In the genomic region with DNA sequence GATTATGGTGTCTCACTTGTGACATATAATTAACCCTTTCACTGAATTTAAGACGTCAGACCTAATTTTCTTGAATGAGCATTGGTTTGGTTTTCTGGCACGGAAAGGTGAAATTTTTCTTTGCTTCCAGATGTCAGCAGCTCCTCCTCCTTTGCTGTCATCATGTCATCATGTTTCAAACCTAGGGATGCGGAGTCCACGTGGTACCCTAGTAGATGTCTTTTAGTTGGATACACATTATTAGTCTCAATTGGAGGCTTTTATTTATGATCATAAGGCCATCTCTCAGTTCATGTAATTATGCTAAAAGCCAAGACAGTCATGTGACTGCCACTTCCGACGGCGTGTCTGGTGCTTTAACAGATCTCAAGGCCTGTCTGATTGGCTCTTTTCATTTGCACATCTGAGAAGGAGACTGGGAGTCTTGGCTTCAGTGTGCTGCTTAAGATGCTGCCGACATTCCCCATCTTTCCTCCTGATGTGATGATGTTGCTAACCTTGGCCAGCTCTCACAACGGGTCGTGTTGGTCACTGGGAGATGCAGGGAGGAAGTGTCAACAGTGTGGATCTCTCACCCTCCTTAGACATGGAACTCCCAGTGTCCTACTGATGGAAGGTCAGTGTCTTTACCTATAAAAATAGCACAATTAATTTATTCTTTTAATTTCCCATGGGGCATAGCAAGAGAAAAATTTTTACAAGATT, we compare ENCODE assay signal across 31 cellular contexts. TPM values are rescaled to one million over a fixed set of nuclear protein-coding genes. Genes with fewer than 3 reads are reported as not detected.
"Had no signal": no experiment of that assay in that cellular context is flagged by ENCODE, and none has a peak within 500 bp of the region (broad histone marks: within the 10 kb centered on the region; RNA-seq: fewer than 3 reads in every experiment).

No MANE protein-coding gene starts in this region.

- ATAC-seq: naive thymus-derived CD8-positive, alpha-beta T cell; natural killer cell treated with Interleukin-12 subunit alpha and Interleukin-12 subunit beta and Interleukin-15 and Interleukin-18, amount 100 ng/mL, for 72 hours; pancreas; psoas muscle; right cardiac atrium; sciatic nerve; stimulated activated memory B cell treated with anti-CD40 and anti-IgM and Interleukin-4, amounts not matched to agents 10 μg/mL and 1 μg/mL and 100 μg/mL, for 72 hours; stimulated activated naive CD8-positive, alpha-beta T cell treated with anti-CD3 and anti-CD28 coated beads, Interleukin-15, Interleukin-2, amounts not matched to agents 100 U/mL and 50 U/mL, for 24 hours had no signal

- H3K27ac ChIP-seq: neural progenitor cell, pancreas, psoas muscle, skin epidermis, spleen, stomach, thoracic aorta, thyroid gland, tibial nerve, upper lobe of left lung, vagina had no signal

- H3K4me3 Mint-ChIP-seq: naive B cell; naive thymus-derived CD8-positive, alpha-beta T cell; natural killer cell treated with Interleukin-12 subunit alpha and Interleukin-12 subunit beta and Interleukin-15 and Interleukin-18, amount 100 ng/mL, for 72 hours; nephron progenitor cell; neural progenitor cell; stimulated activated memory B cell treated with anti-CD40 and anti-IgM and Interleukin-4, amounts not matched to agents 10 μg/mL and 1 μg/mL and 100 μg/mL, for 72 hours had no signal

- H3K4me1 Mint-ChIP-seq: neural progenitor cell had no signal

- H3K36me3 Mint-ChIP-seq: naive B cell; naive thymus-derived CD8-positive, alpha-beta T cell; natural killer cell treated with Interleukin-12 subunit alpha and Interleukin-12 subunit beta and Interleukin-15 and Interleukin-18, amount 100 ng/mL, for 72 hours; neural progenitor cell; stimulated activated memory B cell treated with anti-CD40 and anti-IgM and Interleukin-4, amounts not matched to agents 10 μg/mL and 1 μg/mL and 100 μg/mL, for 72 hours had no signal

- FAIRE-seq: pancreas, urothelium cell line had no signal

- H3K9me3 ChIP-seq: pancreas, thyroid gland, tibial nerve, upper lobe of left lung, vagina had no signal

- H3K9me3 Mint-ChIP-seq: natural killer cell treated with Interleukin-12 subunit alpha and Interleukin-12 subunit beta and Interleukin-15 and Interleukin-18, amount 100 ng/mL, for 72 hours; stimulated activated memory B cell treated with anti-CD40 and anti-IgM and Interleukin-4, amounts not matched to agents 10 μg/mL and 1 μg/mL and 100 μg/mL, for 72 hours had no signal

- H3K4me2 ChIP-seq: neural progenitor cell, smooth muscle cell had no signal

- DNase-seq: naive B cell; naive thymus-derived CD8-positive, alpha-beta T cell; nephron progenitor cell; occipital lobe; pancreas; posterior cingulate gyrus; psoas muscle; right cardiac atrium; spleen; stimulated activated CD4-positive, alpha-beta T cell treated with anti-CD3 and anti-CD28 coated beads, Interleukin-12 subunit alpha, Interleukin-12 subunit beta, amount 100 ng/mL, for 4 hours; stimulated activated CD4-positive, alpha-beta T cell treated with anti-CD3 and anti-CD28 coated beads, Interleukin-1b, Interleukin-23, amount 100 ng/mL, for 48 hours; stimulated activated CD4-positive, alpha-beta T cell treated with anti-CD3 and anti-CD28 coated beads, Interleukin-4, amount 100 ng/mL, for 1 hour; stimulated activated CD4-positive, alpha-beta T cell treated with anti-CD3 and anti-CD28 coated beads, Interleukin-4, amount 100 ng/mL, for 4 hours; stimulated activated CD8-positive, alpha-beta memory T cell treated with anti-CD3 and anti-CD28 coated beads, Interleukin-4, amount 100 ng/mL, for 48 hours; stimulated activated naive CD4-positive, alpha-beta T cell; stimulated activated naive CD8-positive, alpha-beta T cell treated with anti-CD3 and anti-CD28 coated beads, Interleukin-15, Interleukin-2, amounts not matched to agents 100 U/mL and 50 U/mL, for 24 hours; stomach; thyroid gland; trophoblast cell; upper lobe of left lung had no signal

- H3K27ac Mint-ChIP-seq: naive B cell; naive thymus-derived CD8-positive, alpha-beta T cell; natural killer cell treated with Interleukin-12 subunit alpha and Interleukin-12 subunit beta and Interleukin-15 and Interleukin-18, amount 100 ng/mL, for 72 hours; nephron progenitor cell; neural progenitor cell; progenitor cell of endocrine pancreas had no signal

- H3K4me1 ChIP-seq: neural progenitor cell, pancreas, psoas muscle, stomach, thyroid gland, tibial nerve, upper lobe of left lung, vagina had no signal

- H3K27me3 Mint-ChIP-seq: stimulated activated memory B cell treated with anti-CD40 and anti-IgM and Interleukin-4, amounts not matched to agents 10 μg/mL and 1 μg/mL and 100 μg/mL, for 72 hours had no signal

- H3K9ac ChIP-seq: neural progenitor cell had no signal

- H3K36me3 ChIP-seq: neural progenitor cell, pancreas, spleen, stomach, thoracic aorta, thyroid gland, tibial nerve, upper lobe of left lung, vagina had no signal

- H2AFZ ChIP-seq: neural progenitor cell had no signal

- H3K4me3 ChIP-seq: neural progenitor cell, pancreas, psoas muscle, skin epidermis, smooth muscle cell, spleen, stomach, thoracic aorta, thyroid gland, tibial nerve, upper lobe of left lung, vagina had no signal

- H3K27me3 ChIP-seq: neural progenitor cell, pancreas, spleen, stomach, thyroid gland, tibial nerve, upper lobe of left lung, vagina had no signal

RNA-seq across cellular contexts. Expression of gene KIAA1549L, which starts 15.4 kb away (rescaled TPM):
- total RNA-seq: naive thymus-derived CD8-positive, alpha-beta T cell; natural killer cell treated with Interleukin-12 subunit alpha and Interleukin-12 subunit beta and Interleukin-15 and Interleukin-18, amount 100 ng/mL, for 72 hours had no signal
